8 cellular contexts compared by ENCODE assay signal in the genomic region with DNA sequence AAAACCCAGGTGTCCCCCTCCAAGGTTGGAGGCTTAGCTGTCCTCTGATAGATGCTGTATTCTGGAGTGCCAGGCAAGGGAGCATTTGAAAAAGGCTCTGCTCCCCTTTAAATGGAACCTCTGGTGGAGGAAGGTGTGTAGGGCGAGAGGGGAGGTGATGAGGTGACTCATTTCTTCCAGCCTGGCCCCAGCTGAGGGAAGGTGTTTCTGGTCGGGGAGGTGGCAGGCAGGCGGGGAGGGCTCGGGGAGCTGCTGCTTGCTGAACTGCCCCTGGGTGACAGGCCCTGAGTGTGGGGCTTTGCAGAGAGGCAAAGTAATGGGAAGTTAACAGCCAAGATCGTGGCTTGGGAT. TPM values are rescaled to one million over a fixed set of nuclear protein-coding genes. Genes with fewer than 3 reads are reported as not detected.
DNase-seq lines count a peak whose midpoint lies in the region; ATAC-seq and TF ChIP-seq lines count a peak whose summit lies in the region.

No MANE protein-coding gene starts in this region.

- POLR2A ChIA-PET in CD8-positive, alpha-beta T cell (lab: Charles Lee): interaction anchor here (1.1 to 2.6 kb wide), 10 partner anchors 9 to 108 kb away, joined by 3 to 33 read pairs (median 4); a partner anchor contains a TSS

- peaks cover under 1% of the 10 kb centered on the region for H3K36me3 ChIP-seq in CD8-positive, alpha-beta T cell (ENCODE audit: insufficient read depth, low read length)

- H3K27ac ChIP-seq in CD8-positive, alpha-beta T cell (ENCODE audit: low read depth, low read length): peak overlapping the region; percentile 35

- H3K9me3 ChIP-seq in CD8-positive, alpha-beta T cell (ENCODE audit: low read length): no peaks in the 10 kb centered on the region

- H3K4me3 Mint-ChIP-seq in CD8-positive, alpha-beta T cell: peak overlapping the region; percentile 82
- H3K4me3 Mint-ChIP-seq in immature natural killer cell: peak overlapping the region; percentile 80 to 91 (median 86)

- DNase-seq in CD8-positive, alpha-beta T cell: peak; percentile 57 to 94 (median 86)
- peak; percentile 81 for DNase-seq in activated CD4-positive, alpha-beta T cell treated with anti-CD3 and anti-CD28 coated beads, Interleukin-2, amount 50 U/mL, for 1 hour
- DNase-seq in immature natural killer cell (peak; percentile 90 to 91 (median 91)), NCI-H146 (lab: John Stamatoyannopoulos, UW) (no peak), HuH-7 (ENCODE audit: low spot score) (no peak), NCI-H748 treated with DMSO at 0.1 percent for 48 hours (lab: John Stamatoyannopoulos, UW) (no peak)
- DNase-seq in stimulated activated naive CD4-positive, alpha-beta T cell treated with Interleukin-2 at 50 U/mL for 16 hours (lab: John Stamatoyannopoulos, UW): peak; percentile 86

- no peaks in the 10 kb centered on the region for H3K9me3 Mint-ChIP-seq in CD8-positive, alpha-beta T cell
- H3K9me3 Mint-ChIP-seq in immature natural killer cell: no peaks in the 10 kb centered on the region

- intact Hi-C loops in CD8-positive, alpha-beta T cell (cut with DNase I, micrococcal nuclease): loop anchor here (1.0 kb wide), 6 partner anchors 9 to 81 kb away; a partner anchor contains a TSS

- CTCF ChIA-PET in CD8-positive, alpha-beta T cell (lab: Charles Lee): interaction anchor here (1.1 to 2.0 kb wide), 8 partner anchors 9 to 40 kb away, joined by 3 to 19 read pairs (median 6); a partner anchor contains a TSS

- H3K27ac Mint-ChIP-seq in CD8-positive, alpha-beta T cell: peak overlapping the region; percentile 97
- H3K27ac Mint-ChIP-seq in immature natural killer cell: peak overlapping the region; percentile 91 to 99 (median 96)

- H3K4me1 Mint-ChIP-seq in CD8-positive, alpha-beta T cell (ENCODE audit: low read depth): peaks cover 92% of the 10 kb centered on the region
- peaks cover 98 to 99% of the 10 kb centered on the region in 2 donors for H3K4me1 Mint-ChIP-seq in immature natural killer cell

- peak; percentile 77 for ATAC-seq in CD8-positive, alpha-beta T cell
- peak; percentile 40 for ATAC-seq in HG02852 (IDR thresholded peaks at IDR 0.05; ENCODE audit: unreplicated experiment)

- peaks cover 47% of the 10 kb centered on the region for H3K36me3 Mint-ChIP-seq in CD8-positive, alpha-beta T cell
- peaks cover 0 to 6% (median 4%) of the 10 kb centered on the region in 3 donors for H3K36me3 Mint-ChIP-seq in immature natural killer cell

- H3K27me3 Mint-ChIP-seq in CD8-positive, alpha-beta T cell (ENCODE audit: low read depth): no peaks in the 10 kb centered on the region
- H3K27me3 Mint-ChIP-seq in immature natural killer cell (ENCODE audit: low read depth in 3 of 3): peaks cover 10 to 16% (median 12%) of the 10 kb centered on the region in 3 donors

- no peaks in the 10 kb centered on the region for H3K27me3 ChIP-seq in CD8-positive, alpha-beta T cell (ENCODE audit: insufficient read depth, low read length)

- H3K4me1 ChIP-seq in CD8-positive, alpha-beta T cell (ENCODE audit: insufficient read depth, low read length): peaks cover 97% of the 10 kb centered on the region

- TF ChIP-seq CTCF in CD8-positive, alpha-beta T cell (IDR thresholded peaks at IDR 0.05): no peak

- H3K4me3 ChIP-seq in CD8-positive, alpha-beta T cell (ENCODE audit: low read depth, low read length): peak overlapping the region; percentile 29

RNA-seq across cellular contexts. Expression of a gene that starts 18.8 kb away (rescaled TPM):
- total RNA-seq in CD8-positive, alpha-beta T cell: 10 to 100 TPM; 86.7 to 88.0 TPM
- polyA plus RNA-seq in immature natural killer cell: 100 to 1,000 TPM in 1 of 3 donors, 10 to 100 TPM in 2; 84.4 to 127 (median 99.3) TPM

RNA-seq across cellular contexts. Expression of a gene that starts 57.1 kb away (rescaled TPM):
- total RNA-seq in CD8-positive, alpha-beta T cell: 10 to 100 TPM; 21.4 to 22.7 TPM
- 100 to 1,000 TPM in 2 of 3 donors, 10 to 100 TPM in 1; 96.3 to 145 (median 105) TPM for polyA plus RNA-seq in immature natural killer cell

Comparison
In these comparisons a context has a peak if more than half of its experiments do, and no peak if none do; other contexts are left out.
1. DNase-seq: peak in CD8-positive, alpha-beta T cell (7 of 7), activated CD4-positive, alpha-beta T cell treated with anti-CD3 and anti-CD28 coated beads, Interleukin-2, amount 50 U/mL, for 1 hour (single experiment), immature natural killer cell (3 of 3) and stimulated activated naive CD4-positive, alpha-beta T cell treated with Interleukin-2 at 50 U/mL for 16 hours (single experiment); none in NCI-H146 (single experiment), HuH-7 (single experiment) and NCI-H748 treated with DMSO at 0.1 percent for 48 hours (single experiment).